In genomic region chr10:7795605-7796004, GRCh38 we compare ENCODE assay signal across 1 cellular context.
TF ChIP-seq lines count a peak whose summit lies in the region.

No MANE protein-coding gene starts in this region.

TF ChIP-seq in HepG2, 621 proteins besides CTCF, POLR2A, EP300 and RAD21 (continued from another document and continues in another):
- no peak for TF ChIP-seq E2F2 (CRISPR knock-in tag; IDR thresholded peaks at IDR 0.05; ENCODE audit: borderline replicate concordance)
- no peak for TF ChIP-seq HIC2 (CRISPR knock-in tag; IDR thresholded peaks at IDR 0.05; ENCODE audit: low read depth)
- TF ChIP-seq NFIC (IDR thresholded peaks at IDR 0.05; ENCODE audit: low read length): 0 out of 2 replicates have a peak, but pooled peaks have one; percentile 19
- TF ChIP-seq ZNF574 (CRISPR knock-in tag; IDR thresholded peaks at IDR 0.05): peak; percentile 86
- TF ChIP-seq TBL1XR1 (IDR thresholded peaks at IDR 0.05; ENCODE audit: borderline replicate concordance, low read length, partially characterized antibody): no peak
- peak; percentile 79; the same call in 1 of the 2 replicates for TF ChIP-seq FOXK1 (CRISPR knock-in tag; IDR thresholded peaks at IDR 0.05; ENCODE audit: borderline replicate concordance, low read depth)
- 0 out of 2 replicates have a peak, but pooled peaks have one; percentile 39 for TF ChIP-seq PAXIP1 (CRISPR knock-in tag; conservative IDR thresholded peaks at IDR 0.05)
- peak; percentile 24; the same call in 1 of the 2 replicates for TF ChIP-seq ZNF331 (CRISPR knock-in tag; IDR thresholded peaks at IDR 0.05)
- TF ChIP-seq TSC22D2 (CRISPR knock-in tag; IDR thresholded peaks at IDR 0.05; ENCODE audit: borderline replicate concordance): no peak
- no peak for TF ChIP-seq ATAD3A (CRISPR knock-in tag; IDR thresholded peaks at IDR 0.05)
- no peak for TF ChIP-seq TMF1 (CRISPR knock-in tag; IDR thresholded peaks at IDR 0.05; ENCODE audit: low read depth)
- TF ChIP-seq PRDM4 (CRISPR knock-in tag; IDR thresholded peaks at IDR 0.05; ENCODE audit: borderline replicate concordance): no peak
- TF ChIP-seq MAFK (conservative IDR thresholded peaks at IDR 0.05 in 1 of 2, IDR thresholded peaks at IDR 0.05 in 1 of 2; ENCODE audit: low read length in 2 of 2): no peak
- no peak for TF ChIP-seq ZNF878 (CRISPR knock-in tag; IDR thresholded peaks at IDR 0.05)
- TF ChIP-seq EZH2 (conservative IDR thresholded peaks at IDR 0.05; ENCODE audit: low read depth, low read length): no peak
- TF ChIP-seq MNT (IDR thresholded peaks at IDR 0.05): peak; percentile 70
- no peak for TF ChIP-seq SP4 (CRISPR knock-in tag; IDR thresholded peaks at IDR 0.05)
- TF ChIP-seq ZNF775 (CRISPR knock-in tag; IDR thresholded peaks at IDR 0.05; ENCODE audit: borderline replicate concordance): no peak
- peak; percentile 57; the same call in 1 of the 3 replicates for TF ChIP-seq MXI1 (IDR thresholded peaks at IDR 0.05; ENCODE audit: borderline replicate concordance, low read depth, low read length)
- 0 out of 2 replicates have a peak, but pooled peaks have one; percentile 29 for TF ChIP-seq CEBPG (CRISPR knock-in tag; IDR thresholded peaks at IDR 0.05)
- 0 out of 2 replicates have a peak, but pooled peaks have one; percentile 29 for TF ChIP-seq FOXJ3 (CRISPR knock-in tag; IDR thresholded peaks at IDR 0.05; ENCODE audit: borderline replicate concordance)
- TF ChIP-seq DMAP1 (CRISPR knock-in tag; IDR thresholded peaks at IDR 0.05): 0 out of 2 replicates have a peak, but pooled peaks have one; percentile 28
- TF ChIP-seq ARID5B (CRISPR knock-in tag; IDR thresholded peaks at IDR 0.05): peak; percentile 82
- peak; percentile 37; the same call in 1 of the 2 replicates for TF ChIP-seq ARID4A (CRISPR knock-in tag; IDR thresholded peaks at IDR 0.05; ENCODE audit: borderline replicate concordance)
